In the genomic region with DNA sequence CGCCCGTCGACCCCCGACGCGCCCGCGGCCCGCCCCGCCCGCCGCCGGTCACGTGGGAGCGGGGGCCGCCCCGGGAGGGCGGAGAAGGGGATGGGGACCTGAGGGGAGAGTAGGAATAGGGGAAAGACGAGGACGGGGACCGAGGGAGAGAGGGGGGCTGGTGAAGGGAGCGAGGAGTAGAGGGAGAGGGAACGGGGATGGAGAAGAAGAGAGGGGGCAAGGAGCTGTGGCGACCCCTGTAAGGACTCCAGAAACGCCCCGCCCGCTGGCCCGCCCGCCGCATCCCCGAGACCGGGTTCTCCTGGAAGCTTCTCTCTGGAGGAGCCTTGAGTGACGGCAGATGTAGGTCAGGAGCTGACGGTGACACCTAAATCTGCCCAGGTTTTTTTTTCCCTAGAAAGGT, we compare ENCODE assay signal across 8 cellular contexts. TPM values are rescaled to one million over a fixed set of nuclear protein-coding genes. Genes with fewer than 3 reads are reported as not detected.
A peak's percentile ranks its signal among the peaks of the same experiment; 100 is the strongest.
DNase-seq lines count a peak whose midpoint lies in the region; ATAC-seq and TF ChIP-seq lines count a peak whose summit lies in the region.

No MANE protein-coding gene starts in this region.

- peak overlapping the region; percentile 55 to 91 (median 75) for H3K27ac Mint-ChIP-seq in immature natural killer cell

- peaks cover 14 to 47% of the 10 kb centered on the region in 2 donors for H3K4me1 Mint-ChIP-seq in immature natural killer cell

- ATAC-seq in HG02981 (IDR thresholded peaks at IDR 0.05; ENCODE audit: unreplicated experiment) = peak; percentile 17

- POLR2A ChIA-PET in BJ (lab: Charles Lee) = no interaction called here

- H3K4me1 ChIP-seq in NT2/D1 (ENCODE audit: insufficient read depth, insufficient read length) (peaks cover 8% of the 10 kb centered on the region), skeletal muscle tissue (ENCODE audit: control insufficient read depth in 3 of 3, insufficient read depth in 3 of 3, low read length in 3 of 3) (peaks cover 6 to 7% (median 6%) of the 10 kb centered on the region in 3 donors)

- H3K36me3 ChIP-seq in BJ (ENCODE audit: control insufficient read depth, insufficient read depth, low read length) = no peaks in the 10 kb centered on the region
- peaks cover 17% of the 10 kb centered on the region for H3K36me3 ChIP-seq in NT2/D1 (ENCODE audit: insufficient read depth, insufficient read length, low read length)
- H3K36me3 ChIP-seq in skeletal muscle tissue (ENCODE audit: control insufficient read depth in 3 of 3, insufficient read depth in 3 of 3, low read length in 3 of 3) = no peaks in the 10 kb centered on the region

- CTCF ChIA-PET in BJ (lab: Yijun Ruan, JAX) = no interaction called here

- H3K9ac ChIP-seq in NT2/D1 (ENCODE audit: insufficient read length, low read depth) = peak overlapping the region; percentile 38
- peak overlapping the region; percentile 37 to 73 (median 50) for H3K9ac ChIP-seq in skeletal muscle tissue (ENCODE audit: low read depth in 1 of 3, low read length in 3 of 3)

- H3K27me3 Mint-ChIP-seq in immature natural killer cell (ENCODE audit: low read depth in 3 of 3) = peaks cover 7 to 13% (median 9%) of the 10 kb centered on the region in 3 donors

- H3K4me3 ChIP-seq in BJ (ENCODE audit: low read depth, low read length) (peak overlapping the region; percentile 69), NT2/D1 (ENCODE audit: insufficient read length, low read depth) (peak overlapping the region; percentile 70), skeletal muscle tissue (ENCODE audit: low read length in 3 of 3) (peak overlapping the region; percentile 61 to 77 (median 75))

- DNase-seq in BJ (ENCODE audit: low read depth) (no peak), GM13977 (ENCODE audit: low spot score) (peak; percentile 74), NT2/D1 (ENCODE audit: low read depth, low spot score) (no peak), T47D (ENCODE audit: low read depth in 1 of 2, low spot score in 1 of 2) (peak; percentile 24 to 37), immature natural killer cell (peak in 1 of 3 donors; percentile 31), MV-4-11 (lab: John Stamatoyannopoulos, UW) (no peak)

- H3K9me3 ChIP-seq in NT2/D1 (ENCODE audit: insufficient read depth, low read length) = peaks cover 5% of the 10 kb centered on the region; the same call in 1 of the 2 replicates
- peaks cover 0 to 4% (median 2%) of the 10 kb centered on the region in 3 donors for H3K9me3 ChIP-seq in skeletal muscle tissue (ENCODE audit: control insufficient read depth in 3 of 3, low read length in 3 of 3)

- no peak for TF ChIP-seq CTCF in BJ (IDR thresholded peaks at IDR 0.05; ENCODE audit: insufficient read depth, low read depth, low read length)
- no peak for TF ChIP-seq CTCF in GM13977 (IDR thresholded peaks at IDR 0.05; ENCODE audit: extremely low read depth, insufficient read depth, missing control alignments)

- H3K36me3 Mint-ChIP-seq in immature natural killer cell = peaks cover 0 to 4% (median 0%) of the 10 kb centered on the region in 3 donors

- no peak overlapping the region for H3K27ac ChIP-seq in skeletal muscle tissue (ENCODE audit: low read depth, low read length)

- in situ Hi-C loops in GM13977 (cut with MboI; ENCODE audit: low pct_unique_long_range_greater_than_20kb, low sequenced_read_pairs, unreplicated experiment) = no loop called here
- in situ Hi-C loops in T47D (cut with HindIII; ENCODE audit: low pct_unique_long_range_greater_than_20kb, low sequenced_read_pairs) = no loop called here

- H3K9me3 Mint-ChIP-seq in immature natural killer cell = no peaks in the 10 kb centered on the region

- H3K27me3 ChIP-seq in BJ (ENCODE audit: control insufficient read depth, insufficient read depth, low read length) (no peaks in the 10 kb centered on the region), NT2/D1 (ENCODE audit: insufficient read depth, insufficient read length) (no peaks in the 10 kb centered on the region), skeletal muscle tissue (ENCODE audit: control insufficient read depth in 3 of 3, insufficient read depth in 3 of 3, low read length in 3 of 3) (peaks cover 0 to 8% (median 0%) of the 10 kb centered on the region in 3 donors)

- H3K4me3 Mint-ChIP-seq in immature natural killer cell = peak overlapping the region; percentile 77 to 87 (median 82)

RNA-seq across cellular contexts. Expression of a gene that starts 0.6 kb away (rescaled TPM):
- 4.1 and 4.4 TPM in 2 replicates for polyA plus RNA-seq in BJ (2011; rRNA removed)
- polyA minus RNA-seq in BJ (2011; rRNA and poly(A)+ RNA removed) = 8.6 and 9.5 TPM in 2 replicates
- 1 to 10 TPM; 3.6 to 7.2 (median 5.2) TPM for polyA plus RNA-seq in immature natural killer cell
- total RNA-seq in skeletal muscle tissue = 8.4 TPM

Comparison
In these comparisons a context has a peak if more than half of its experiments do, and no peak if none do; other contexts are left out.
1. DNase-seq: peak in GM13977 (single experiment) and T47D (2 of 2); none in BJ (single experiment), NT2/D1 (single experiment) and MV-4-11 (single experiment).
2. Peak in every context shown above with its lines, with median percentiles within 50 percentile points of each other: H3K4me3 ChIP-seq.